In the genomic region with DNA sequence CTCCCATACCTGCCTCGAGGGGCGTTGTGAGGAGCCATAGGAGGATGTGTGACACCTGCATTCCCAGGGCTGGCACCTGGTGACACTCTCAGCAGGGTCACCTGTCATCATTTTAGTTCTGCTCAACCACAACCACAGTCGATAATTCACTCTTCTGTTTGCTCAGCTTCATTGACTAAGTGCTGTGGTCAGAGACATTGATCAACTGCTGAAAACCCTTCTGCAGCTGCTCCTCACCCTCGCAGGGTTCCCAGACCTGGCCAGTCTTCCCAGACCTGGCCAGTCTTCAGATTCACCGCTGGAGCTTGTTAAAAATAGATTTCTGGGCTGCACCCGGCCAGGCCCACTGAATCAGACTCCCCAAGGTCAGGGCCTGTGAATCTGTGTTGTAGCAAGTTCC, we compare ENCODE assay signal across 11 cellular contexts.
DNase-seq lines count a peak whose midpoint lies in the region; ATAC-seq and TF ChIP-seq lines count a peak whose summit lies in the region.
"Had no signal": no experiment of that assay in that cellular context is flagged by ENCODE, and none has a peak within 500 bp of the region (broad histone marks: within the 10 kb centered on the region; RNA-seq: fewer than 3 reads in every experiment).

No MANE protein-coding gene starts in this region.

- H3F3A ChIP-seq in PC-9 (ENCODE audit: insufficient read depth, low read depth) = peaks cover 27% of the 10 kb centered on the region

- peak; percentile 43; the same call in 1 of the 2 replicates for TF ChIP-seq EP300 in Ishikawa (IDR thresholded peaks at IDR 0.05; ENCODE audit: borderline replicate concordance)

- peak overlapping the region; percentile 52 for H3K4me2 ChIP-seq in PC-9

- H3K27me3 ChIP-seq in PC-9 (ENCODE audit: insufficient read depth, low read depth) (no peaks in the 10 kb centered on the region), neutrophil (no peaks in the 10 kb centered on the region)

- POLR2A ChIA-PET in PC-9 (lab: Charles Lee; ENCODE audit: unreplicated experiment) = no interaction called here

- H3K27ac ChIP-seq in PC-9 (peak overlapping the region; percentile 69), neutrophil (peak overlapping the region; percentile 81)

- no peak overlapping the region for H2AFZ ChIP-seq in PC-9

- H3K9me3 ChIP-seq in PC-9 (ENCODE audit: insufficient read depth, low read depth) (no peaks in the 10 kb centered on the region), neutrophil (no peaks in the 10 kb centered on the region)

- H3K4me3 ChIP-seq in PC-9 (no peak overlapping the region), neutrophil (ENCODE audit: low read depth in 1 of 2, low read length in 1 of 2) (no peak overlapping the region)
- H3K4me3 ChIP-seq: lung had no signal

- intact Hi-C loops in PC-9 (cut with micrococcal nuclease; ENCODE audit: unreplicated experiment) = no loop called here

- H3K4me1 ChIP-seq in PC-9 (replicated peaks; ENCODE audit: insufficient read depth) = peaks cover 35% of the 10 kb centered on the region
- peaks cover 75 to 78% of the 10 kb centered on the region in 2 experiments for H3K4me1 ChIP-seq in neutrophil (ENCODE audit: control insufficient read depth in 1 of 2, insufficient read depth in 1 of 2, low read depth in 1 of 2, low read length in 1 of 2)

- no TSS peak for BruUV-seq in PC-9 (replicated peaks; lab: Mats Ljungman, UMichigan)

- 0 out of 2 replicates have a peak, but pooled peaks have one; percentile 48 for TF ChIP-seq CTCF in PC-9 (conservative IDR thresholded peaks at IDR 0.05)
- no peak for TF ChIP-seq CTCF in neutrophil (IDR thresholded peaks at IDR 0.05)

- H4K20me1 ChIP-seq in PC-9 (ENCODE audit: insufficient read depth) = no peaks in the 10 kb centered on the region

- no peak for TF ChIP-seq RAD21 in Ishikawa (IDR thresholded peaks at IDR 0.05; ENCODE audit: low read depth)

- peak; percentile 67 to 80 for DNase-seq in NCI-H187 (lab: John Stamatoyannopoulos, UW)
- DNase-seq in PC-9 = peak in 1 of 2 experiments; percentile 90
- no peak for DNase-seq in HuH-7 (ENCODE audit: low spot score)
- DNase-seq: effector CD8-positive, alpha-beta T cell; GDM1; right cardiac atrium had no signal

- ATAC-seq in HG03460 (IDR thresholded peaks at IDR 0.05; ENCODE audit: unreplicated experiment) = no peak
- ATAC-seq in HG03571 (IDR thresholded peaks at IDR 0.05; ENCODE audit: unreplicated experiment) = no peak

- no peaks in the 10 kb centered on the region for H3K9me2 ChIP-seq in PC-9 (ENCODE audit: insufficient read depth)

- H3K36me3 ChIP-seq in PC-9 (ENCODE audit: low read depth) (no peaks in the 10 kb centered on the region), neutrophil (peaks cover 6% of the 10 kb centered on the region)

- CTCF ChIA-PET in PC-9 (lab: Charles Lee) = no interaction called here

- no peaks in the 10 kb centered on the region for H3K79me2 ChIP-seq in PC-9 (ENCODE audit: low read depth)

TF ChIP-seq in Ishikawa, 13 proteins besides CTCF, POLR2A, EP300 and RAD21:
- TF ChIP-seq CEBPB (IDR thresholded peaks at IDR 0.05) (no peak), CREB1 (IDR thresholded peaks at IDR 0.05; ENCODE audit: low read depth) (no peak), MAX (IDR thresholded peaks at IDR 0.05) (no peak), TCF12 (IDR thresholded peaks at IDR 0.05; ENCODE audit: low read depth) (peak; percentile 54), EGR1 (IDR thresholded peaks at IDR 0.05) (no peak), TAF1 (IDR thresholded peaks at IDR 0.05; ENCODE audit: low read depth) (no peak)
